Comparison of ENCODE assay signal across 18 cellular contexts in genomic region chr2:160670618-160671017, GRCh38.
"Had no signal": no experiment of that assay in that cellular context is flagged by ENCODE, and none has a peak within 500 bp of the region (broad histone marks: within the 10 kb centered on the region; RNA-seq: fewer than 3 reads in every experiment).

No MANE protein-coding gene starts in this region.

- H3K36me3 ChIP-seq: heart left ventricle, neutrophil, spleen, tibial artery, upper lobe of left lung, uterus had no signal

- DNase-seq: dorsolateral prefrontal cortex; effector CD8-positive, alpha-beta T cell; heart left ventricle; hypothalamus; islet precursor cell; mammary epithelial cell; naive thymus-derived CD4-positive, alpha-beta T cell; spleen; stimulated activated CD4-positive, alpha-beta T cell treated with anti-CD3 and anti-CD28 coated beads, Interleukin-15, amount 100 ng/mL, for 24 hours; stimulated activated CD4-positive, alpha-beta T cell treated with anti-CD3 and anti-CD28 coated beads, Interleukin-1b, Interleukin-23, amount 100 ng/mL, for 48 hours; stimulated activated CD4-positive, alpha-beta T cell treated with anti-CD3 and anti-CD28 coated beads, Interleukin-4, amount 100 ng/mL, for 24 hours; tibial artery; upper lobe of left lung; uterus had no signal

- H3K4me3 ChIP-seq: dorsolateral prefrontal cortex, heart left ventricle, spleen, tibial artery, upper lobe of left lung, uterus had no signal

- H3K27ac ChIP-seq: dorsolateral prefrontal cortex, heart left ventricle, neutrophil, spleen, tibial artery, upper lobe of left lung had no signal

- ATAC-seq: heart left ventricle; left lobe of liver; naive thymus-derived CD4-positive, alpha-beta T cell; sciatic nerve; stimulated activated memory B cell treated with anti-CD40 and anti-IgM and Interleukin-4, amounts not matched to agents 10 μg/mL and 1 μg/mL and 100 μg/mL, for 72 hours had no signal

- H3K27me3 ChIP-seq: dorsolateral prefrontal cortex, heart left ventricle, neutrophil, spleen, tibial artery, upper lobe of left lung, uterus had no signal

- H3K9me3 ChIP-seq: neutrophil, spleen, tibial artery, upper lobe of left lung, uterus had no signal
